In genomic region chr2:126571403-126571802, GRCh38 we compare ENCODE assay signal across 1 cellular context.
TF ChIP-seq lines count a peak whose summit lies in the region.

No MANE protein-coding gene starts in this region.

TF ChIP-seq in GM23338, 12 proteins besides CTCF, POLR2A, EP300 and RAD21 (continued from another document):
- TF ChIP-seq REST (IDR thresholded peaks at IDR 0.05; ENCODE audit: unreplicated experiment) (no peak), ZNF114 (CRISPR knock-in tag; IDR thresholded peaks at IDR 0.05) (no peak), CREB1 (CRISPR knock-in tag; IDR thresholded peaks at IDR 0.05; ENCODE audit: low read depth) (no peak)
TF ChIP-seq in GM23338: peak in this region for 0.
